20 cellular contexts compared by ENCODE assay signal in the genomic region with DNA sequence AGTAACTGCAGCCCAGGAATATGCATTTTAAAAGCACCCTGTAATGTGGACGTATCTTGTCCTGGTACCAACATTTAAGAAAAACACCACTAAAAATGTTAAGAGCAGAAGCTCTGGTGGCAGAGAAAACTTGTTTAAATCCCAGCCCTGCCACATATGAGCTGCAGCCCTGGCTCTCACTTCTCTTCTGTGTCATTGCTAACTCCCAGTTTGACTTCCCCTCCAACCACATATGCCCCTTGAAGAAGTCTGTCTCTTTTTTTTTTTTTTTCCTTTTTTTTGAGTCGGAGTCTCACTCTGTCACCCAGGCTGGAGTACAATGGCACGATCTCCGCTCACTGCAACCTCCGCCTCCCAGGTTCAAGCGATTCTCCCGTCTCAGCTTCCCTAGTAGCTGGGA. TPM values are rescaled to one million over a fixed set of nuclear protein-coding genes. Genes with fewer than 3 reads are reported as not detected.
DNase-seq lines count a peak whose midpoint lies in the region; ATAC-seq lines count a peak whose summit lies in the region.
"Had no signal": no experiment of that assay in that cellular context is flagged by ENCODE, and none has a peak within 500 bp of the region (broad histone marks: within the 10 kb centered on the region; RNA-seq: fewer than 3 reads in every experiment).

No MANE protein-coding gene starts in this region.

- ATAC-seq in GM19035 (IDR thresholded peaks at IDR 0.05; ENCODE audit: unreplicated experiment) (peak; percentile 58), HG02642 (IDR thresholded peaks at IDR 0.05; ENCODE audit: poor library complexity, unreplicated experiment) (peak; percentile 66), HG03342 (IDR thresholded peaks at IDR 0.05; ENCODE audit: unreplicated experiment) (peak; percentile 37)
- ATAC-seq: WTC11 had no signal

- no peaks in the 10 kb centered on the region for H3K27me3 ChIP-seq in CD4-positive, alpha-beta memory T cell (ENCODE audit: insufficient read depth, low read length)

- no peak overlapping the region for H3K27ac ChIP-seq in CD4-positive, alpha-beta memory T cell (ENCODE audit: low read depth, low read length)
- H3K27ac ChIP-seq: coronary artery had no signal

- no peak overlapping the region for H3K4me3 ChIP-seq in CD4-positive, alpha-beta memory T cell (ENCODE audit: low read length in 2 of 2)
- H3K4me3 ChIP-seq: coronary artery had no signal

- H3K4me1 ChIP-seq in CD4-positive, alpha-beta memory T cell (ENCODE audit: insufficient read depth, low read length): no peaks in the 10 kb centered on the region

- POLR2A ChIA-PET in CD4-positive, alpha-beta memory T cell (lab: Charles Lee; ENCODE audit: partially characterized antibody): no interaction called here

- peak; percentile 25 for DNase-seq in Ammon's horn (ENCODE audit: low spot score)
- no peak for DNase-seq in CD4-positive, alpha-beta memory T cell
- DNase-seq in activated T-helper 2 cell treated with anti-CD3 and anti-CD28 coated beads, Interferon-gamma antibody, Interleukin-2, Interleukin-4, amounts not matched to agents 10 μg/mL and 5 μg/mL and 100 μg/mL, durations not matched to agents 14 hours and 24 hours and 36 hours (ENCODE audit: low spot score): no peak
- no peak for DNase-seq in NCI-H524 (lab: John Stamatoyannopoulos, UW)
- DNase-seq in SHP77 treated with DMSO at 0.1 percent for 48 hours (lab: John Stamatoyannopoulos, UW): no peak
- DNase-seq: activated CD8-positive, alpha-beta memory T cell treated with anti-CD3 and anti-CD28 coated beads for 24 hours; erythroblast; mammary epithelial cell; nephron progenitor cell; RPMI8226; stimulated activated CD4-positive, alpha-beta T cell treated with anti-CD3 and anti-CD28 coated beads, Interleukin-15, amount 100 ng/mL, for 24 hours; substantia nigra had no signal

- no peaks in the 10 kb centered on the region for H3K27me3 Mint-ChIP-seq in CD4-positive, alpha-beta memory T cell
- H3K27me3 Mint-ChIP-seq in activated T-helper 2 cell treated with anti-CD3 and anti-CD28 coated beads, Interferon-gamma antibody, Interleukin-2, Interleukin-4, amounts not matched to agents 10 μg/mL and 5 μg/mL and 100 μg/mL, durations not matched to agents 14 hours and 24 hours and 36 hours (ENCODE audit: low read depth): no peaks in the 10 kb centered on the region

- H3K27ac Mint-ChIP-seq in CD4-positive, alpha-beta memory T cell: no peak overlapping the region
- no peak overlapping the region for H3K27ac Mint-ChIP-seq in activated T-helper 2 cell treated with anti-CD3 and anti-CD28 coated beads, Interferon-gamma antibody, Interleukin-2, Interleukin-4, amounts not matched to agents 10 μg/mL and 5 μg/mL and 100 μg/mL, durations not matched to agents 14 hours and 24 hours and 36 hours
- H3K27ac Mint-ChIP-seq: nephron progenitor cell, WTC11 had no signal

- no peaks in the 10 kb centered on the region for H3K9me3 Mint-ChIP-seq in CD4-positive, alpha-beta memory T cell
- no peaks in the 10 kb centered on the region for H3K9me3 Mint-ChIP-seq in activated T-helper 2 cell treated with anti-CD3 and anti-CD28 coated beads, Interferon-gamma antibody, Interleukin-2, Interleukin-4, amounts not matched to agents 10 μg/mL and 5 μg/mL and 100 μg/mL, durations not matched to agents 14 hours and 24 hours and 36 hours
- H3K9me3 Mint-ChIP-seq: nephron progenitor cell, WTC11 had no signal

- no peaks in the 10 kb centered on the region for H3K9me3 ChIP-seq in CD4-positive, alpha-beta memory T cell (ENCODE audit: control insufficient read depth in 1 of 2, low read length in 2 of 2)

- H3K4me3 Mint-ChIP-seq in CD4-positive, alpha-beta memory T cell: no peak overlapping the region
- no peak overlapping the region for H3K4me3 Mint-ChIP-seq in activated T-helper 2 cell treated with anti-CD3 and anti-CD28 coated beads, Interferon-gamma antibody, Interleukin-2, Interleukin-4, amounts not matched to agents 10 μg/mL and 5 μg/mL and 100 μg/mL, durations not matched to agents 14 hours and 24 hours and 36 hours (ENCODE audit: low read depth)
- H3K4me3 Mint-ChIP-seq: nephron progenitor cell, WTC11 had no signal

- CTCF ChIA-PET in CD4-positive, alpha-beta memory T cell (lab: Charles Lee; ENCODE audit: partially characterized antibody): interaction anchor here (0.8 to 1.2 kb wide), 2 partner anchors 22 to 24 kb away, joined by 3 read pairs; no protein-coding TSS in a partner anchor

- no peaks in the 10 kb centered on the region for H3K36me3 ChIP-seq in CD4-positive, alpha-beta memory T cell (ENCODE audit: insufficient read depth, low read length)

- H3K36me3 Mint-ChIP-seq in CD4-positive, alpha-beta memory T cell: no peaks in the 10 kb centered on the region
- H3K36me3 Mint-ChIP-seq in activated T-helper 2 cell treated with anti-CD3 and anti-CD28 coated beads, Interferon-gamma antibody, Interleukin-2, Interleukin-4, amounts not matched to agents 10 μg/mL and 5 μg/mL and 100 μg/mL, durations not matched to agents 14 hours and 24 hours and 36 hours (ENCODE audit: low read depth): no peaks in the 10 kb centered on the region
- H3K36me3 Mint-ChIP-seq: WTC11 had no signal

- intact Hi-C loops in CD4-positive, alpha-beta memory T cell (cut with micrococcal nuclease): no loop called here
- intact Hi-C loops in activated T-helper 2 cell treated with anti-CD3 and anti-CD28 coated beads, Interferon-gamma antibody, Interleukin-2, Interleukin-4, amounts not matched to agents 10 μg/mL and 5 μg/mL and 100 μg/mL, durations not matched to agents 14 hours and 24 hours and 36 hours (cut with micrococcal nuclease): no loop called here

- H3K4me1 Mint-ChIP-seq in CD4-positive, alpha-beta memory T cell: no peaks in the 10 kb centered on the region
- no peaks in the 10 kb centered on the region for H3K4me1 Mint-ChIP-seq in activated T-helper 2 cell treated with anti-CD3 and anti-CD28 coated beads, Interferon-gamma antibody, Interleukin-2, Interleukin-4, amounts not matched to agents 10 μg/mL and 5 μg/mL and 100 μg/mL, durations not matched to agents 14 hours and 24 hours and 36 hours (ENCODE audit: low read depth)

RNA-seq across cellular contexts. Expression of a gene that starts 14.8 kb away (rescaled TPM):
- total RNA-seq in CD4-positive, alpha-beta memory T cell: 1 to 10 TPM in 1 of 2 experiments, under 1 TPM in 1; 0.70 to 1.5 TPM
- under 1 TPM; 0.11 to 0.54 TPM for polyA plus RNA-seq in CD4-positive, alpha-beta memory T cell
- total RNA-seq in activated T-helper 2 cell treated with anti-CD3 and anti-CD28 coated beads, Interferon-gamma antibody, Interleukin-2, Interleukin-4, amounts not matched to agents 10 μg/mL and 5 μg/mL and 100 μg/mL, durations not matched to agents 14 hours and 24 hours and 36 hours: not detected in 2 replicates
- total RNA-seq: A172, Daoy, glomerular endothelial cell, mammary epithelial cell had no signal
- polyA plus RNA-seq: mammary epithelial cell had no signal
